6 cellular contexts compared by ENCODE assay signal in the genomic region with DNA sequence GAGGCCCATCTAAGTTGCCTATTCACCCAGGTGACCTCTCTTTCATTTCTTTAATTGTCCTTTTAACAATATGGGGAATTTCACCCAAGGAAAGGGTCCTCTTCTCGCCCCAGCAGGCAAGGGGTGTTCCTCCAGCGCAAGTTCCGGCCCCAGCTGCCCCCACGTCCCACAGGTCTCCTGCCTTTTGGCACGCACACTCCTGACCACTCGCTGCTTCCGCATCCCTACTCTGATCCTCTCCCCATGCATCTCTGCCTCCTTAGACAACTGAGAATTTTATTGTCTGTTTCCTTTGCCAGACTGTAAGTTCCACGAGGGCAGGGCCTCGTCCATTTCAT. TPM values are rescaled to one million over a fixed set of nuclear protein-coding genes. Genes with fewer than 3 reads are reported as not detected.
A peak's percentile ranks its signal among the peaks of the same experiment; 100 is the strongest.
DNase-seq lines count a peak whose midpoint lies in the region; ATAC-seq and TF ChIP-seq lines count a peak whose summit lies in the region.

No MANE protein-coding gene starts in this region.

- no peaks in the 10 kb centered on the region for H3K27me3 ChIP-seq in uterus

- H3K4me1 ChIP-seq in uterus, result peaks cover 11 to 19% of the 10 kb centered on the region in 2 donors

- H3K27ac Mint-ChIP-seq in activated naive CD4-positive, alpha-beta T cell treated with anti-CD3 and anti-CD28 coated beads for 36 hours, result peak overlapping the region; percentile 88

- intact Hi-C loops in activated naive CD4-positive, alpha-beta T cell treated with anti-CD3 and anti-CD28 coated beads for 36 hours (cut with micrococcal nuclease), result loop anchor here (2.0 to 5.0 kb wide), 4 partner anchors 441 to 960 kb away; partner anchors contain the start of genes BCS1L, CNPPD1 and ZNF142
- intact Hi-C loops in left ventricle myocardium superior (cut with micrococcal nuclease) (no loop called here), uterus (cut with DNase I; ENCODE audit: low total_unique reads) (loop anchor here (10.0 kb wide), 1 partner anchor 48 kb away; the partner anchor contains the start of gene GPBAR1)

- no peak for DNase-seq in activated naive CD4-positive, alpha-beta T cell treated with anti-CD3 and anti-CD28 coated beads for 36 hours
- DNase-seq in activated naive CD4-positive, alpha-beta T cell treated with anti-CD3 and anti-CD28 coated beads, Interleukin-2, amount 50 U/mL, for 16 hours, result no peak
- peak; percentile 33 for DNase-seq in left ventricle myocardium superior
- peak; percentile 23 to 39 for DNase-seq in uterus
- no peak for DNase-seq in globus pallidus (ENCODE audit: low spot score)

- ATAC-seq in left ventricle myocardium superior, result peak; percentile 7
- ATAC-seq in HG02798 (IDR thresholded peaks at IDR 0.05; ENCODE audit: poor library complexity, unreplicated experiment), result no peak

- H3K9me3 Mint-ChIP-seq in activated naive CD4-positive, alpha-beta T cell treated with anti-CD3 and anti-CD28 coated beads for 36 hours, result no peaks in the 10 kb centered on the region

- no peaks in the 10 kb centered on the region for H3K36me3 ChIP-seq in uterus

- peaks cover 24% of the 10 kb centered on the region for H3K4me1 Mint-ChIP-seq in activated naive CD4-positive, alpha-beta T cell treated with anti-CD3 and anti-CD28 coated beads for 36 hours (ENCODE audit: low read depth)

- peaks cover 34% of the 10 kb centered on the region for H3K36me3 Mint-ChIP-seq in activated naive CD4-positive, alpha-beta T cell treated with anti-CD3 and anti-CD28 coated beads for 36 hours (ENCODE audit: low read depth)

- peak overlapping the region; percentile 96 to 100 for H3K4me3 ChIP-seq in uterus

- H3K9me3 ChIP-seq in uterus, result no peaks in the 10 kb centered on the region

- H3K27me3 Mint-ChIP-seq in activated naive CD4-positive, alpha-beta T cell treated with anti-CD3 and anti-CD28 coated beads for 36 hours (ENCODE audit: low read depth), result no peaks in the 10 kb centered on the region

- no peak for TF ChIP-seq CTCF in uterus (IDR thresholded peaks at IDR 0.05)

- no peak for TF ChIP-seq POLR2A in uterus (IDR thresholded peaks at IDR 0.05)

- H3K4me3 Mint-ChIP-seq in activated naive CD4-positive, alpha-beta T cell treated with anti-CD3 and anti-CD28 coated beads for 36 hours, result peak overlapping the region; percentile 78

- CTCF ChIA-PET in activated naive CD4-positive, alpha-beta T cell treated with anti-CD3 and anti-CD28 coated beads for 36 hours (lab: Charles Lee), result interaction anchor here (0.6 to 1.9 kb wide), 7 partner anchors 13 to 186 kb away, joined by 3 to 11 read pairs (median 4); partner anchors contain the start of genes AAMP and PNKD

- peak overlapping the region; percentile 92 to 94 for H3K27ac ChIP-seq in uterus

RNA-seq across cellular contexts. Expression of gene ARPC2, which starts 0.7 kb away (rescaled TPM):
- total RNA-seq in activated naive CD4-positive, alpha-beta T cell treated with anti-CD3 and anti-CD28 coated beads for 36 hours, result 100 to 1,000 TPM; 461 to 475 TPM
- 139 TPM for total RNA-seq in left ventricle myocardium superior
- total RNA-seq in uterus, result 100 to 1,000 TPM in 3 of 4 donors, 10 to 100 TPM in 1; 87.9 to 162 (median 159) TPM

RNA-seq across cellular contexts. Expression of gene GPBAR1, which starts 44.5 kb away (rescaled TPM):
- total RNA-seq in activated naive CD4-positive, alpha-beta T cell treated with anti-CD3 and anti-CD28 coated beads for 36 hours, result under 1 TPM in 1 of 2 experiments, not detected in 1; 0.10 TPM
- total RNA-seq in left ventricle myocardium superior, result 0.67 TPM
- 1 to 10 TPM in 1 of 4 donors, under 1 TPM in 2, not detected in 1; 0.29 to 1.0 (median 0.91) TPM for total RNA-seq in uterus

RNA-seq across cellular contexts. Expression of gene CXCR1, which starts 49.5 kb away (rescaled TPM):
- not detected for total RNA-seq in activated naive CD4-positive, alpha-beta T cell treated with anti-CD3 and anti-CD28 coated beads for 36 hours
- total RNA-seq in left ventricle myocardium superior (0.69 TPM), uterus (under 1 TPM in 1 of 4 donors, not detected in 3; 0.18 TPM)

RNA-seq across cellular contexts. Expression of gene AAMP, which starts 53.6 kb away (rescaled TPM):
- total RNA-seq in activated naive CD4-positive, alpha-beta T cell treated with anti-CD3 and anti-CD28 coated beads for 36 hours, result 10 to 100 TPM; 58.7 to 59.4 TPM
- 47.7 TPM for total RNA-seq in left ventricle myocardium superior
- total RNA-seq in uterus, result 100 to 1,000 TPM in 3 of 4 donors, 10 to 100 TPM in 1; 79.6 to 160 (median 134) TPM

RNA-seq across cellular contexts. Expression of gene PNKD, which starts 54.0 kb away (rescaled TPM):
- total RNA-seq in activated naive CD4-positive, alpha-beta T cell treated with anti-CD3 and anti-CD28 coated beads for 36 hours, result 10 to 100 TPM; 20.4 to 21.4 TPM
- total RNA-seq in left ventricle myocardium superior (67.1 TPM), uterus (10 to 100 TPM; 11.8 to 47.8 (median 31.7) TPM)

Comparison
In these comparisons a context has a peak if more than half of its experiments do, and no peak if none do; other contexts are left out.
1. DNase-seq: peak in left ventricle myocardium superior (single experiment) and uterus (2 of 2); none in activated naive CD4-positive, alpha-beta T cell treated with anti-CD3 and anti-CD28 coated beads for 36 hours (single experiment), activated naive CD4-positive, alpha-beta T cell treated with anti-CD3 and anti-CD28 coated beads, Interleukin-2, amount 50 U/mL, for 16 hours (single experiment) and globus pallidus (single experiment).